Comparison of ENCODE assay signal across 7 cellular contexts in genomic region chr1:213014642-213015041, GRCh38. TPM values are rescaled to one million over a fixed set of nuclear protein-coding genes. Genes with fewer than 3 reads are reported as not detected.
A peak's percentile ranks its signal among the peaks of the same experiment; 100 is the strongest.
DNase-seq lines count a peak whose midpoint lies in the region; FAIRE-seq and TF ChIP-seq lines count a peak whose summit lies in the region.

No MANE protein-coding gene starts in this region.

- TF ChIP-seq POLR2A in breast epithelium (IDR thresholded peaks at IDR 0.05), result no peak

- WGBS in urinary bladder, result 11% methylated on average over 7 of the region's 7 CpGs

- FAIRE-seq in GM19239 (lab: Jason Lieb, UNC), result no peak

- peak overlapping the region; percentile 87 to 90 for H3K27ac ChIP-seq in breast epithelium
- H3K27ac ChIP-seq in urinary bladder (ENCODE audit: low read depth), result no peak overlapping the region

- H3K9me3 ChIP-seq in ES-I3 (ENCODE audit: control insufficient read depth, insufficient read depth, low read length), result no peaks in the 10 kb centered on the region
- H3K9me3 ChIP-seq in MG63, result no peaks in the 10 kb centered on the region
- no peaks in the 10 kb centered on the region for H3K9me3 ChIP-seq in breast epithelium

- H3K4me3 ChIP-seq in MG63, result peak overlapping the region; percentile 70
- peak overlapping the region; percentile 70 to 86 (median 79) for H3K4me3 ChIP-seq in breast epithelium
- H3K4me3 ChIP-seq in urinary bladder (ENCODE audit: low read depth, low read length), result peak overlapping the region; percentile 65

- H3K36me3 ChIP-seq in ES-I3 (ENCODE audit: insufficient read depth, low read length) (peaks cover 2% of the 10 kb centered on the region; the same call in 1 of the 2 replicates), MG63 (peaks cover 15% of the 10 kb centered on the region), breast epithelium (no peaks in the 10 kb centered on the region), urinary bladder (ENCODE audit: insufficient read depth) (no peaks in the 10 kb centered on the region)

- peak overlapping the region; percentile 96 for H3K9ac ChIP-seq in ES-I3 (ENCODE audit: low read depth, low read length)

- TF ChIP-seq CTCF in breast epithelium (IDR thresholded peaks at IDR 0.05), result no peak

- H3K27me3 ChIP-seq in MG63 (no peaks in the 10 kb centered on the region), breast epithelium (no peaks in the 10 kb centered on the region)

- intact Hi-C loops in breast epithelium (cut with DNase I; ENCODE audit: low total_unique reads), result no loop called here

- H3K4me1 ChIP-seq in ES-I3 (ENCODE audit: insufficient read depth, low read length), result no peaks in the 10 kb centered on the region
- peaks cover 0 to 7% of the 10 kb centered on the region in 2 donors for H3K4me1 ChIP-seq in breast epithelium
- H3K4me1 ChIP-seq in urinary bladder (ENCODE audit: insufficient read depth), result no peaks in the 10 kb centered on the region

- DNase-seq in MG63 (no peak), breast epithelium (ENCODE audit: low spot score in 2 of 2) (no peak), medulla oblongata (ENCODE audit: extremely low spot score) (peak; percentile 17), SHP77 treated with DMSO at 0.1 percent for 48 hours (lab: John Stamatoyannopoulos, UW) (no peak), GM19239 (ENCODE audit: insufficient read length, low spot score) (no peak)

RNA-seq across cellular contexts. Expression of gene ANGEL2, which starts 1.0 kb away (rescaled TPM):
- total RNA-seq in MG63 (2014; rRNA removed; shearing (Covaris generic); ENCODE audit: low replicate concordance), result 36.7 and 65.3 TPM in 2 replicates
- 10 to 100 TPM; 60.5 to 84.0 (median 72.4) TPM for total RNA-seq in breast epithelium
- total RNA-seq in urinary bladder, result 104 TPM
- polyA plus RNA-seq in urinary bladder, result 18.6 TPM

RNA-seq across cellular contexts. Expression of gene RPS6KC1, which starts 36.4 kb away (rescaled TPM):
- 19.7 and 39.0 TPM in 2 replicates for total RNA-seq in MG63 (2014; rRNA removed; shearing (Covaris generic); ENCODE audit: low replicate concordance)
- total RNA-seq in breast epithelium, result 10 to 100 TPM; 26.2 to 32.1 (median 28.2) TPM
- 72.4 TPM for total RNA-seq in urinary bladder
- 13.2 TPM for polyA plus RNA-seq in urinary bladder
